1 cellular context compared by ENCODE assay signal in genomic region chr2:61764035-61764800, GRCh38.
A peak's percentile ranks its signal among the peaks of the same experiment; 100 is the strongest.
TF ChIP-seq lines count a peak whose summit lies in the region.

No MANE protein-coding gene starts in this region.

TF ChIP-seq in HepG2, 621 proteins besides CTCF, POLR2A, EP300 and RAD21 (continued from another document and continues in another):
- TF ChIP-seq TRAFD1 (CRISPR knock-in tag; IDR thresholded peaks at IDR 0.05; ENCODE audit: borderline replicate concordance) (peak; percentile 93; the same call in 1 of the 2 replicates), RNF219 (CRISPR knock-in tag; IDR thresholded peaks at IDR 0.05) (0 out of 2 replicates have a peak, but pooled peaks have one; percentile 62), ZNF891 (CRISPR knock-in tag; IDR thresholded peaks at IDR 0.05) (no peak), JUND (CRISPR knock-in tag; IDR thresholded peaks at IDR 0.05) (no peak), SNAPC5 (CRISPR knock-in tag; IDR thresholded peaks at IDR 0.05; ENCODE audit: borderline replicate concordance) (0 out of 2 replicates have a peak, but pooled peaks have one; percentile 21), ARNTL (CRISPR knock-in tag; IDR thresholded peaks at IDR 0.05) (peak; percentile 49), ZFY (CRISPR knock-in tag; IDR thresholded peaks at IDR 0.05) (peak; percentile 79), DNMT3B (CRISPR knock-in tag; conservative IDR thresholded peaks at IDR 0.05) (peak; percentile 91; the same call in 1 of the 2 replicates), ZNF703 (CRISPR knock-in tag; IDR thresholded peaks at IDR 0.05; ENCODE audit: borderline replicate concordance) (no peak; the same call in 1 of the 2 replicates), ZNF574 (CRISPR knock-in tag; IDR thresholded peaks at IDR 0.05) (peak; percentile 65; the same call in 1 of the 2 replicates), ZNF496 (CRISPR knock-in tag; IDR thresholded peaks at IDR 0.05; ENCODE audit: insufficient replicate concordance) (no peak), ZEB1 (IDR thresholded peaks at IDR 0.05; ENCODE audit: insufficient replicate concordance, low read depth) (no peak), BCLAF1 (IDR thresholded peaks at IDR 0.05) (no peak), ZNF761 (CRISPR knock-in tag; conservative IDR thresholded peaks at IDR 0.05) (peak; percentile 53; the same call in 1 of the 2 replicates), ZNF749 (CRISPR knock-in tag; IDR thresholded peaks at IDR 0.05; ENCODE audit: borderline replicate concordance) (no peak), ZNF775 (CRISPR knock-in tag; IDR thresholded peaks at IDR 0.05; ENCODE audit: borderline replicate concordance) (peak; percentile 42; the same call in 1 of the 2 replicates), PRDM4 (CRISPR knock-in tag; IDR thresholded peaks at IDR 0.05; ENCODE audit: borderline replicate concordance) (no peak), ZNF101 (CRISPR knock-in tag; IDR thresholded peaks at IDR 0.05; ENCODE audit: borderline replicate concordance, low read depth) (no peak), ZSCAN9 (CRISPR knock-in tag; IDR thresholded peaks at IDR 0.05; ENCODE audit: borderline replicate concordance) (no peak; the same call in 1 of the 2 replicates), TBX2 (CRISPR knock-in tag; IDR thresholded peaks at IDR 0.05; ENCODE audit: borderline replicate concordance) (peak; percentile 93), MTF1 (CRISPR knock-in tag; IDR thresholded peaks at IDR 0.05) (0 out of 2 replicates have a peak, but pooled peaks have one; percentile 55), ZFP41 (CRISPR knock-in tag; IDR thresholded peaks at IDR 0.05; ENCODE audit: borderline replicate concordance) (0 out of 2 replicates have a peak, but pooled peaks have one; percentile 16), RFX5 (IDR thresholded peaks at IDR 0.05; ENCODE audit: low read depth, low read length) (peak; percentile 62), IRF1 (CRISPR knock-in tag; IDR thresholded peaks at IDR 0.05; ENCODE audit: low read depth) (no peak), NPAS2 (CRISPR knock-in tag; IDR thresholded peaks at IDR 0.05; ENCODE audit: borderline replicate concordance) (no peak), ZNF510 (CRISPR knock-in tag; IDR thresholded peaks at IDR 0.05; ENCODE audit: low read depth) (no peak), ZBTB49 (CRISPR knock-in tag; IDR thresholded peaks at IDR 0.05; ENCODE audit: borderline replicate concordance) (no peak), SRY (CRISPR knock-in tag; IDR thresholded peaks at IDR 0.05) (no peak; the same call in 1 of the 2 replicates)
- TF ChIP-seq, protein P1, sequence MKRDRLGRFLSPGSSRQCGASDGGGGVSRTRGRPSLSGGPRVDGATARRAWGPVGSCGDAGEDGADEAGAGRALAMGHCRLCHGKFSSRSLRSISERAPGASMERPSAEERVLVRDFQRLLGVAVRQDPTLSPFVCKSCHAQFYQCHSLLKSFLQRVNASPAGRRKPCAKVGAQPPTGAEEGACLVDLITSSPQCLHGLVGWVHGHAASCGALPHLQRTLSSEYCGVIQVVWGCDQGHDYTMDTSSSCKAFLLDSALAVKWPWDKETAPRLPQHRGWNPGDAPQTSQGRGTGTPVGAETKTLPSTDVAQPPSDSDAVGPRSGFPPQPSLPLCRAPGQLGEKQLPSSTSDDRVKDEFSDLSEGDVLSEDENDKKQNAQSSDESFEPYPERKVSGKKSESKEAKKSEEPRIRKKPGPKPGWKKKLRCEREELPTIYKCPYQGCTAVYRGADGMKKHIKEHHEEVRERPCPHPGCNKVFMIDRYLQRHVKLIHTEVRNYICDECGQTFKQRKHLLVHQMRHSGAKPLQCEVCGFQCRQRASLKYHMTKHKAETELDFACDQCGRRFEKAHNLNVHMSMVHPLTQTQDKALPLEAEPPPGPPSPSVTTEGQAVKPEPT (CRISPR knock-in tag; IDR thresholded peaks at IDR 0.05; ENCODE audit: low read depth) = 0 out of 2 replicates have a peak, but pooled peaks have one; percentile 38
- TF ChIP-seq, protein P2, sequence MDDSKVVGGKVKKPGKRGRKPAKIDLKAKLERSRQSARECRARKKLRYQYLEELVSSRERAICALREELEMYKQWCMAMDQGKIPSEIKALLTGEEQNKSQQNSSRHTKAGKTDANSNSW (CRISPR knock-in tag; IDR thresholded peaks at IDR 0.05; ENCODE audit: borderline replicate concordance) = no peak
- TF ChIP-seq, protein P3, sequence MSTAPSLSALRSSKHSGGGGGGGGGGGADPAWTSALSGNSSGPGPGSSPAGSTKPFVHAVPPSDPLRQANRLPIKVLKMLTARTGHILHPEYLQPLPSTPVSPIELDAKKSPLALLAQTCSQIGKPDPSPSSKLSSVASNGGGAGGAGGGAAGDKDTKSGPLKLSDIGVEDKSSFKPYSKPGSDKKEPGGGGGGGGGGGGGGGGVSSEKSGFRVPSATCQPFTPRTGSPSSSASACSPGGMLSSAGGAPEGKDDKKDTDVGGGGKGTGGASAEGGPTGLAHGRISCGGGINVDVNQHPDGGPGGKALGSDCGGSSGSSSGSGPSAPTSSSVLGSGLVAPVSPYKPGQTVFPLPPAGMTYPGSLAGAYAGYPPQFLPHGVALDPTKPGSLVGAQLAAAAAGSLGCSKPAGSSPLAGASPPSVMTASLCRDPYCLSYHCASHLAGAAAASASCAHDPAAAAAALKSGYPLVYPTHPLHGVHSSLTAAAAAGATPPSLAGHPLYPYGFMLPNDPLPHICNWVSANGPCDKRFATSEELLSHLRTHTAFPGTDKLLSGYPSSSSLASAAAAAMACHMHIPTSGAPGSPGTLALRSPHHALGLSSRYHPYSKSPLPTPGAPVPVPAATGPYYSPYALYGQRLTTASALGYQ (CRISPR knock-in tag; IDR thresholded peaks at IDR 0.05) = no peak
- TF ChIP-seq, protein P4, sequence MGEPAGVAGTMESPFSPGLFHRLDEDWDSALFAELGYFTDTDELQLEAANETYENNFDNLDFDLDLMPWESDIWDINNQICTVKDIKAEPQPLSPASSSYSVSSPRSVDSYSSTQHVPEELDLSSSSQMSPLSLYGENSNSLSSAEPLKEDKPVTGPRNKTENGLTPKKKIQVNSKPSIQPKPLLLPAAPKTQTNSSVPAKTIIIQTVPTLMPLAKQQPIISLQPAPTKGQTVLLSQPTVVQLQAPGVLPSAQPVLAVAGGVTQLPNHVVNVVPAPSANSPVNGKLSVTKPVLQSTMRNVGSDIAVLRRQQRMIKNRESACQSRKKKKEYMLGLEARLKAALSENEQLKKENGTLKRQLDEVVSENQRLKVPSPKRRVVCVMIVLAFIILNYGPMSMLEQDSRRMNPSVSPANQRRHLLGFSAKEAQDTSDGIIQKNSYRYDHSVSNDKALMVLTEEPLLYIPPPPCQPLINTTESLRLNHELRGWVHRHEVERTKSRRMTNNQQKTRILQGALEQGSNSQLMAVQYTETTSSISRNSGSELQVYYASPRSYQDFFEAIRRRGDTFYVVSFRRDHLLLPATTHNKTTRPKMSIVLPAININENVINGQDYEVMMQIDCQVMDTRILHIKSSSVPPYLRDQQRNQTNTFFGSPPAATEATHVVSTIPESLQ (CRISPR knock-in tag; conservative IDR thresholded peaks at IDR 0.05) = no peak
